Comparison of ENCODE assay signal across 1 cellular context in genomic region chr9:136839229-136840139, GRCh38.
A peak's percentile ranks its signal among the peaks of the same experiment; 100 is the strongest.
TF ChIP-seq lines count a peak whose summit lies in the region.

No MANE protein-coding gene starts in this region.

TF ChIP-seq in K562, 482 proteins besides CTCF, POLR2A, EP300 and RAD21:
- TF ChIP-seq EGR1 (conservative IDR thresholded peaks at IDR 0.05) (peak; percentile 34), ZFX (CRISPR knock-in tag; IDR thresholded peaks at IDR 0.05) (peak; percentile 37), TOE1 (IDR thresholded peaks at IDR 0.05; ENCODE audit: borderline replicate concordance) (no peak), TOE1 (CRISPR knock-in tag; IDR thresholded peaks at IDR 0.05; ENCODE audit: borderline replicate concordance, low read depth) (no peak), POLR2G (IDR thresholded peaks at IDR 0.05; ENCODE audit: low read depth, low read length) (peak; percentile 25), ZNF282 (CRISPR knock-in tag; IDR thresholded peaks at IDR 0.05) (no peak), PKNOX1 (IDR thresholded peaks at IDR 0.05) (peak; percentile 30), ZBTB7A (IDR thresholded peaks at IDR 0.05; ENCODE audit: borderline replicate concordance, control insufficient read depth, low read depth, low read length) (0 out of 2 replicates have a peak, but pooled peaks have one; percentile 44), RBM22 (IDR thresholded peaks at IDR 0.05; ENCODE audit: low read depth, low read length, poor library complexity, severe bottlenecking) (peak; percentile 55)
